ENCODE assay signal across 11 cellular contexts in the genomic region with DNA sequence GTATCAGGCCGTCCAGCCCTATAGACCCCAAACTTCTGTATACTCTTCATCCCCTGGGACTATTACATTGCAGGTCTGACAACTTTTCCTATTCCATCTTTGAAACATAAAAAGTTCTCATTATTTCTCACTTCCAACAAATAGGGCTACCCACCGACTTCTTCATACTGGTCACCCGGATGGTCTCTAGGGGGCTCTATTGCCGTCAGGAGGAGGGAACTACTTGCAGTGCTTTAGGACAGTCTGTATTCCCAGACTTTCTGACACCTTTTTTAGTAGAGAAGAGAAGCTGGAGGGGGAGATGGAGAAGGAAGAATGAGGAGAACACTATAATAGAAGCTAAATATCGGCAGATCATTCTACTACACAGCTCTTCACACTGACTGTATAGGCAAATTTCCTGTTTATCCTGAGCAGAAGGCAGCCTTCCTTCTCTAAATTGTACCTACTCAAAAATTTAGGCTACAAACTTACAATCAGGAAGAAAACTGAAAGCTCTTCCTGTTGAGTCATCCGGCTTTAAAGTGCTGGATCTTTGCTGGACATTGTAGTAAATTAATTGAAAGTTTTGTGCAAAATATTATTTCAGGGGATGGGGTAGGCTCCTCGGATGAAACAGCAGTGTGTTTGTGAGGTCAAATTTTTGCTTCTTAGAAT. TPM values are rescaled to one million over a fixed set of nuclear protein-coding genes. Genes with fewer than 3 reads are reported as not detected.
DNase-seq lines count a peak whose midpoint lies in the region; ATAC-seq and TF ChIP-seq lines count a peak whose summit lies in the region.
"Had no signal": no experiment of that assay in that cellular context is flagged by ENCODE, and none has a peak within 500 bp of the region (broad histone marks: within the 10 kb centered on the region; RNA-seq: fewer than 3 reads in every experiment).

No MANE protein-coding gene starts in this region.

- POLR2A ChIA-PET in Panc1 (lab: Charles Lee) (no interaction called here), GM10248 (lab: Yijun Ruan, JAX) (no interaction called here)

- intact Hi-C loops in Panc1 (cut with micrococcal nuclease; ENCODE audit: unreplicated experiment): no loop called here

- H3K27me3 ChIP-seq in Panc1 (ENCODE audit: control insufficient read depth, insufficient read depth, low read length): no peaks in the 10 kb centered on the region
- no peaks in the 10 kb centered on the region for H3K27me3 ChIP-seq in neural progenitor cell

- in situ Hi-C loops in Panc1 (cut with HindIII; ENCODE audit: low pct_unique_long_range_greater_than_20kb, low sequenced_read_pairs): no loop called here

- H3K9me3 Mint-ChIP-seq in effector memory CD8-positive, alpha-beta T cell: peaks cover 0 to 7% of the 10 kb centered on the region in 2 donors
- H3K9me3 Mint-ChIP-seq in neural progenitor cell: no peaks in the 10 kb centered on the region

- H3K27ac ChIP-seq in Panc1 (ENCODE audit: low read length) (no peak overlapping the region), neural progenitor cell (no peak overlapping the region)
- H3K27ac ChIP-seq: 22Rv1 had no signal

- peak; percentile 24 for TF ChIP-seq CTCF in Panc1 (IDR thresholded peaks at IDR 0.05)
- peak; percentile 62 for TF ChIP-seq CTCF in neural progenitor cell (IDR thresholded peaks at IDR 0.05)
- no peak for TF ChIP-seq CTCF in GM10248 (IDR thresholded peaks at IDR 0.05; ENCODE audit: control extremely low read depth, extremely low read depth, low read depth, missing control alignments)

- H3K79me2 ChIP-seq in neural progenitor cell (ENCODE audit: low read depth): no peaks in the 10 kb centered on the region

- H3K36me3 ChIP-seq in Panc1 (ENCODE audit: control insufficient read depth, insufficient read depth, low read length) (no peaks in the 10 kb centered on the region), neural progenitor cell (no peaks in the 10 kb centered on the region)

- H3K9me3 ChIP-seq in Panc1 (ENCODE audit: control insufficient read depth, insufficient read depth, low read depth, low read length): no peaks in the 10 kb centered on the region
- H3K9me3 ChIP-seq in neural progenitor cell (ENCODE audit: low read depth): peaks cover 6% of the 10 kb centered on the region

- CTCF ChIA-PET in Panc1 (lab: Charles Lee) (no interaction called here), GM10248 (lab: Yijun Ruan, JAX) (interaction anchor here (1.0 to 1.4 kb wide), 2 partner anchors 14 to 33 kb away, joined by 3 read pairs; no protein-coding TSS in a partner anchor)

- peaks cover 67 to 89% of the 10 kb centered on the region in 2 donors for H3K4me1 Mint-ChIP-seq in effector memory CD8-positive, alpha-beta T cell (ENCODE audit: low read depth in 2 of 2)
- H3K4me1 Mint-ChIP-seq in neural progenitor cell: peaks cover 24% of the 10 kb centered on the region

- no TSS peak for BruUV-seq in Panc1 (replicated peaks; lab: Mats Ljungman, UMichigan)

- H3K9ac ChIP-seq in neural progenitor cell: no peak overlapping the region

- H3K4me3 ChIP-seq in Panc1 (ENCODE audit: low read depth in 2 of 2, low read length in 2 of 2) (no peak overlapping the region), neural progenitor cell (no peak overlapping the region)

- H3K4me3 Mint-ChIP-seq in effector memory CD8-positive, alpha-beta T cell: peak overlapping the region; percentile 66 to 71
- H3K4me3 Mint-ChIP-seq in neural progenitor cell: no peak overlapping the region

- no peak for ATAC-seq in Panc1
- no peak for ATAC-seq in effector memory CD8-positive, alpha-beta T cell (replicated peaks)

- no peak overlapping the region for H2AFZ ChIP-seq in neural progenitor cell (replicated peaks)

- H4K20me1 ChIP-seq in neural progenitor cell (ENCODE audit: low read depth): no peaks in the 10 kb centered on the region

- H3K27ac Mint-ChIP-seq in effector memory CD8-positive, alpha-beta T cell: peak overlapping the region; percentile 92 to 97
- no peak overlapping the region for H3K27ac Mint-ChIP-seq in neural progenitor cell

- no peaks in the 10 kb centered on the region for H3F3A ChIP-seq in neural progenitor cell (ENCODE audit: low read depth)

- H3K4me2 ChIP-seq in neural progenitor cell: no peak overlapping the region

- 0 out of 2 replicates have a peak, but pooled peaks cover 3% of the 10 kb centered on the region for H3K4me1 ChIP-seq in Panc1 (ENCODE audit: control insufficient read depth, insufficient read depth, low read length)
- H3K4me1 ChIP-seq in neural progenitor cell: peaks cover 3% of the 10 kb centered on the region

- H3K27me3 Mint-ChIP-seq in effector memory CD8-positive, alpha-beta T cell: no peaks in the 10 kb centered on the region
- H3K27me3 Mint-ChIP-seq in neural progenitor cell (ENCODE audit: insufficient read depth, low read depth): peaks cover 11% of the 10 kb centered on the region

- DNase-seq in DMS 273 (lab: John Stamatoyannopoulos, UW; ENCODE audit: unreplicated experiment): peak; percentile 39
- no peak for DNase-seq in DMS 273 treated with DMSO at 0.1 percent for 48 hours (lab: John Stamatoyannopoulos, UW)
- DNase-seq in Panc1 (ENCODE audit: low read depth, low spot score): no peak
- no peak for DNase-seq in effector memory CD8-positive, alpha-beta T cell
- DNase-seq in neural progenitor cell (ENCODE audit: low spot score): peak; percentile 42
- DNase-seq in HUDEP-2 (lab: John Stamatoyannopoulos, UW; ENCODE audit: unreplicated experiment in 76 of 76): no peak
- DNase-seq in hippocampal formation (lab: John Stamatoyannopoulos, UW): no peak
- DNase-seq in GM10248 (ENCODE audit: extremely low spot score): no peak
- DNase-seq: foreskin melanocyte, posterior cingulate gyrus had no signal

- peaks cover 6% of the 10 kb centered on the region for H3K36me3 Mint-ChIP-seq in effector memory CD8-positive, alpha-beta T cell (ENCODE audit: insufficient read depth)
- H3K36me3 Mint-ChIP-seq in neural progenitor cell: no peaks in the 10 kb centered on the region

RNA-seq across cellular contexts. Expression of gene CDC7, which starts 54.6 kb away (rescaled TPM):
- total RNA-seq in Panc1 (2021; ENCODE audit: unreplicated experiment) (30.1 TPM), neural progenitor cell (ENCODE audit: low replicate concordance) (90.8 and 156 TPM in 2 replicates)
- 11.9 TPM for polyA plus RNA-seq in Panc1 (2012; ENCODE audit: insufficient read length)

Comparison
In these comparisons a context has a peak if more than half of its experiments do, and no peak if none do; other contexts are left out.
1. DNase-seq: peak in DMS 273 (single experiment) and neural progenitor cell (single experiment); none in DMS 273 treated with DMSO at 0.1 percent for 48 hours (single experiment), Panc1 (single experiment), effector memory CD8-positive, alpha-beta T cell (0 of 3), HUDEP-2 (0 of 76), hippocampal formation (0 of 2) and GM10248 (single experiment).